In genomic region chr12:79644274-79645234, GRCh38 we compare ENCODE assay signal across 16 cellular contexts. TPM values are rescaled to one million over a fixed set of nuclear protein-coding genes. Genes with fewer than 3 reads are reported as not detected.
A peak's percentile ranks its signal among the peaks of the same experiment; 100 is the strongest.
DNase-seq lines count a peak whose midpoint lies in the region; ATAC-seq, FAIRE-seq and TF ChIP-seq lines count a peak whose summit lies in the region.
"Had no signal": no experiment of that assay in that cellular context is flagged by ENCODE, and none has a peak within 500 bp of the region (broad histone marks: within the 10 kb centered on the region; RNA-seq: fewer than 3 reads in every experiment).

No MANE protein-coding gene starts in this region.

- peak; percentile 32 for ATAC-seq in GM19372 (IDR thresholded peaks at IDR 0.05; ENCODE audit: low read depth, unreplicated experiment)
- ATAC-seq in HG02610 (IDR thresholded peaks at IDR 0.05; ENCODE audit: unreplicated experiment) = peak; percentile 15
- ATAC-seq in HG03520 (IDR thresholded peaks at IDR 0.05; ENCODE audit: unreplicated experiment) = peak; percentile 17
- no peak for ATAC-seq in gastrocnemius medialis
- ATAC-seq: natural killer cell had no signal

- H3K27ac ChIP-seq in gastrocnemius medialis = no peak overlapping the region
- H3K27ac ChIP-seq: thoracic aorta had no signal

- H3K9me3 Mint-ChIP-seq in mesothelial cell of epicardium = peaks cover 3% of the 10 kb centered on the region
- H3K9me3 Mint-ChIP-seq: activated CD4-positive, alpha-beta T cell treated with anti-CD3 and anti-CD28 coated beads, Interleukin-2, amount 10 ng/mL, durations not matched to agents 24 days and 14 days; CD4-positive, alpha-beta T cell; natural killer cell had no signal

- no peaks in the 10 kb centered on the region for H3K27me3 ChIP-seq in gastrocnemius medialis

- H3K4me1 ChIP-seq in gastrocnemius medialis = no peaks in the 10 kb centered on the region

- no peak overlapping the region for H3K4me3 Mint-ChIP-seq in mesothelial cell of epicardium
- H3K4me3 Mint-ChIP-seq: activated CD4-positive, alpha-beta T cell treated with anti-CD3 and anti-CD28 coated beads, Interleukin-2, amount 10 ng/mL, durations not matched to agents 24 days and 14 days; CD4-positive, alpha-beta T cell; natural killer cell had no signal

- TF ChIP-seq POLR2A in gastrocnemius medialis (IDR thresholded peaks at IDR 0.05) = no peak

- TF ChIP-seq CTCF in mesothelial cell of epicardium (IDR thresholded peaks at IDR 0.05; ENCODE audit: unreplicated experiment) (no peak), gastrocnemius medialis (IDR thresholded peaks at IDR 0.05 in 4 of 5, conservative IDR thresholded peaks at IDR 0.05 in 1 of 5) (no peak)

- peaks cover 22% of the 10 kb centered on the region for H3K4me1 Mint-ChIP-seq in mesothelial cell of epicardium
- H3K4me1 Mint-ChIP-seq: activated CD4-positive, alpha-beta T cell treated with anti-CD3 and anti-CD28 coated beads, Interleukin-2, amount 10 ng/mL, durations not matched to agents 24 days and 14 days; natural killer cell had no signal

- H3K27me3 Mint-ChIP-seq in mesothelial cell of epicardium (ENCODE audit: low read depth) = no peaks in the 10 kb centered on the region
- H3K27me3 Mint-ChIP-seq: CD4-positive, alpha-beta T cell had no signal

- DNase-seq in mesothelial cell of epicardium (ENCODE audit: low spot score in 2 of 2, unreplicated experiment in 2 of 2) (no peak), gastrocnemius medialis (no peak), urothelium cell line (ENCODE audit: low spot score) (no peak), GF-D8 (lab: John Stamatoyannopoulos, UW) (no peak)
- DNase-seq in activated CD8-positive, alpha-beta memory T cell treated with anti-CD3 and anti-CD28 coated beads for 24 hours = no peak
- DNase-seq: activated CD4-positive, alpha-beta T cell treated with anti-CD3 and anti-CD28 coated beads, Interleukin-2, amount 10 ng/mL, durations not matched to agents 24 days and 14 days; activated effector memory CD4-positive, alpha-beta T cell treated with Interleukin-2 at 50 U/mL for 16 hours; CD4-positive, alpha-beta T cell; Kasumi-1; natural killer cell; NCI-H2029 treated with DMSO at 0.1 percent for 48 hours had no signal

- peak overlapping the region; percentile 74 for H3K27ac Mint-ChIP-seq in mesothelial cell of epicardium
- H3K27ac Mint-ChIP-seq: activated CD4-positive, alpha-beta T cell treated with anti-CD3 and anti-CD28 coated beads, Interleukin-2, amount 10 ng/mL, durations not matched to agents 24 days and 14 days; CD4-positive, alpha-beta T cell; natural killer cell had no signal

- no peak overlapping the region for H3K4me3 ChIP-seq in gastrocnemius medialis
- H3K4me3 ChIP-seq: thoracic aorta had no signal

- in situ Hi-C loops in gastrocnemius medialis (cut with MboI; ENCODE audit: low sequenced_read_pairs in 4 of 4) = no loop called here

- FAIRE-seq in urothelium cell line (lab: Jason Lieb, UNC) = no peak
- FAIRE-seq: endometrium had no signal

- peaks cover 14% of the 10 kb centered on the region for H3K36me3 Mint-ChIP-seq in mesothelial cell of epicardium
- H3K36me3 Mint-ChIP-seq: natural killer cell had no signal

- intact Hi-C loops in gastrocnemius medialis (cut with DNase I; ENCODE audit: low total_unique reads) = no loop called here

- H3K36me3 ChIP-seq in gastrocnemius medialis = no peaks in the 10 kb centered on the region
- H3K36me3 ChIP-seq: thoracic aorta had no signal

- H3K9me3 ChIP-seq in gastrocnemius medialis = no peaks in the 10 kb centered on the region
- H3K9me3 ChIP-seq: thoracic aorta had no signal

RNA-seq across cellular contexts. Expression of gene PAWR, which starts 46.2 kb away (rescaled TPM):
- total RNA-seq in mesothelial cell of epicardium (205 to 229 TPM (median 211 TPM) in 3 replicates), gastrocnemius medialis (1 to 10 TPM in 1 of 4 donors, under 1 TPM in 3; 0.51 to 1.4 (median 0.72) TPM)

Comparison
In these comparisons a context has a peak if more than half of its experiments do, and no peak if none do; other contexts are left out.
1. ATAC-seq: peak in GM19372 (single experiment), HG02610 (single experiment) and HG03520 (single experiment); none in gastrocnemius medialis (0 of 2).
2. RNA of gene PAWR, which starts 46.2 kb away (total RNA-seq): 205 to 229 TPM in mesothelial cell of epicardium; 0.51 to 1.4 TPM in gastrocnemius medialis; every median in the first group is over 10 times any median in the second.